Comparison of ENCODE assay signal across 8 cellular contexts in the genomic region with DNA sequence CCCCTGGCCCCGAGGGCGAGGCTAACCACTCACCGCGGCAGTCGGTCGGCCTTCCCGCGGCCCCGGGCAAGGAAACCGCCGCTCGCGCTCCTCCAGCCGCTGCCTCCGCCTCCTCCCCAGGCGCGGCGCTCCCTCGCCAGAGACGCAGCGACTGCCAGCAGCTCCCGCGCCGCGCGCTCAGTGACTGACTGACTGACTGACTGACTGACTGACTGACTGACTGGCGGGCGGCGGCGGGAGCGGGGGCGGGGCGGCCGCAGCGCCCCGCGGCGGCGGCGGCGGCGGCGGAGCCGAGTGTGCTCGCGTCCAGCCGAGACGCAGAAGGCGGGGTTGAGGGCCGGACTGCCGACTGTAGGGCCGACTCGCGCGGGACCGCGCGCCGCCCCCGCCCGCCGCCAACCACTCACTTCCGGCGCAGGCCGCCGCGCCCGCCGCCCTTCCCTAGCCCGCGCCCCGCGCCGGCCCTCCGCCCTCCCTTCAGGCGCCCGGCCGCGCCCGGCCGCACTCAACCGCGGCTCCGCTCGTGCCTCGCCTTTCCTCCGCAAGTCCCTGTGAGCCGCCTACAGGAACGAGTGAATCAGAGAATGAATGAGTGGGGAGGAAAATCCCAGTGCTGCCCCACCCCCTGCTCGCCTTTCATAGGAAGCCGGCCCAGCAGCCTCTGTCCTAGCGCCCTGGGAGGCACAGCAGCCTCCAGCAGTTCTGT. TPM values are rescaled to one million over a fixed set of nuclear protein-coding genes. Genes with fewer than 3 reads are reported as not detected.
A peak's percentile ranks its signal among the peaks of the same experiment; 100 is the strongest.
DNase-seq lines count a peak whose midpoint lies in the region; ATAC-seq and TF ChIP-seq lines count a peak whose summit lies in the region.

A gene with protein sequence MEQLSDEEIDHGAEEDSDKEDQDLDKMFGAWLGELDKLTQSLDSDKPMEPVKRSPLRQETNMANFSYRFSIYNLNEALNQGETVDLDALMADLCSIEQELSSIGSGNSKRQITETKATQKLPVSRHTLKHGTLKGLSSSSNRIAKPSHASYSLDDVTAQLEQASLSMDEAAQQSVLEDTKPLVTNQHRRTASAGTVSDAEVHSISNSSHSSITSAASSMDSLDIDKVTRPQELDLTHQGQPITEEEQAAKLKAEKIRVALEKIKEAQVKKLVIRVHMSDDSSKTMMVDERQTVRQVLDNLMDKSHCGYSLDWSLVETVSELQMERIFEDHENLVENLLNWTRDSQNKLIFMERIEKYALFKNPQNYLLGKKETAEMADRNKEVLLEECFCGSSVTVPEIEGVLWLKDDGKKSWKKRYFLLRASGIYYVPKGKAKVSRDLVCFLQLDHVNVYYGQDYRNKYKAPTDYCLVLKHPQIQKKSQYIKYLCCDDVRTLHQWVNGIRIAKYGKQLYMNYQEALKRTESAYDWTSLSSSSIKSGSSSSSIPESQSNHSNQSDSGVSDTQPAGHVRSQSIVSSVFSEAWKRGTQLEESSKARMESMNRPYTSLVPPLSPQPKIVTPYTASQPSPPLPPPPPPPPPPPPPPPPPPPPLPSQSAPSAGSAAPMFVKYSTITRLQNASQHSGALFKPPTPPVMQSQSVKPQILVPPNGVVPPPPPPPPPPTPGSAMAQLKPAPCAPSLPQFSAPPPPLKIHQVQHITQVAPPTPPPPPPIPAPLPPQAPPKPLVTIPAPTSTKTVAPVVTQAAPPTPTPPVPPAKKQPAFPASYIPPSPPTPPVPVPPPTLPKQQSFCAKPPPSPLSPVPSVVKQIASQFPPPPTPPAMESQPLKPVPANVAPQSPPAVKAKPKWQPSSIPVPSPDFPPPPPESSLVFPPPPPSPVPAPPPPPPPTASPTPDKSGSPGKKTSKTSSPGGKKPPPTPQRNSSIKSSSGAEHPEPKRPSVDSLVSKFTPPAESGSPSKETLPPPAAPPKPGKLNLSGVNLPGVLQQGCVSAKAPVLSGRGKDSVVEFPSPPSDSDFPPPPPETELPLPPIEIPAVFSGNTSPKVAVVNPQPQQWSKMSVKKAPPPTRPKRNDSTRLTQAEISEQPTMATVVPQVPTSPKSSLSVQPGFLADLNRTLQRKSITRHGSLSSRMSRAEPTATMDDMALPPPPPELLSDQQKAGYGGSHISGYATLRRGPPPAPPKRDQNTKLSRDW (minus strand): TSS at position 224 of the 706 bp plus-strand sequence. CDS start 39,948 bp downstream, outside the sequence.

- H3K27me3 ChIP-seq in HUES6 (ENCODE audit: control insufficient read depth, insufficient read depth, low read length) (peaks cover 3% of the 10 kb centered on the region; the same call in 1 of the 2 replicates), PC-3 (ENCODE audit: low read length) (no peaks in the 10 kb centered on the region), esophagus muscularis mucosa (no peaks in the 10 kb centered on the region), muscle layer of colon (ENCODE audit: control insufficient read depth in 1 of 2, insufficient read depth in 2 of 2, low read length in 2 of 2) (no peaks in the 10 kb centered on the region)

- H3K4me1 ChIP-seq in HUES6 (ENCODE audit: control insufficient read depth, insufficient read depth, low read length) (peaks cover 18% of the 10 kb centered on the region), PC-3 (ENCODE audit: insufficient read depth, low read length) (peaks cover 18% of the 10 kb centered on the region), esophagus muscularis mucosa (peaks cover 13 to 27% (median 23%) of the 10 kb centered on the region in 4 donors), muscle layer of colon (ENCODE audit: insufficient read depth, low read length) (peaks cover 5% of the 10 kb centered on the region)

- intact Hi-C loops in PC-3 (cut with micrococcal nuclease) = loop anchor here (1.0 to 5.0 kb wide), 4 partner anchors 42 to 227 kb away; no protein-coding TSS in a partner anchor
- intact Hi-C loops in esophagus muscularis mucosa (cut with DNase I) = loop anchor here (10.0 kb wide), 1 partner anchor 250 kb away; no protein-coding TSS in a partner anchor

- H3K27ac ChIP-seq in HUES6 (ENCODE audit: low read depth, low read length) (peak within 1 kb of the TSS; percentile 71; the same call in 1 of the 2 replicates), PC-3 (ENCODE audit: low read length) (peak within 1 kb of the TSS; percentile 29), esophagus muscularis mucosa (replicated peaks in 1 of 4) (peak within 1 kb of the TSS; percentile 88 to 97 (median 93)), muscle layer of colon (ENCODE audit: low read depth, low read length) (peak within 1 kb of the TSS; percentile 88)

- TF ChIP-seq EP300 in esophagus muscularis mucosa (IDR thresholded peaks at IDR 0.05) = no peak

- WGBS in esophagus muscularis mucosa = 2% methylated on average over 25 of the region's 92 CpGs

- TF ChIP-seq POLR2A in esophagus muscularis mucosa (IDR thresholded peaks at IDR 0.05; ENCODE audit: low read depth) = peak; percentile 38

- no peaks in the 10 kb centered on the region for H3F3A ChIP-seq in PC-3 (ENCODE audit: low read length, unreplicated experiment)

- no peaks in the 10 kb centered on the region for H4K20me1 ChIP-seq in PC-3 (ENCODE audit: low read length)

- peak within 1 kb of the TSS; percentile 88 for H3K4me2 ChIP-seq in PC-3 (ENCODE audit: low read length)

- no peaks in the 10 kb centered on the region for H3K9me2 ChIP-seq in PC-3 (replicated peaks; ENCODE audit: low read length)

- H3K79me2 ChIP-seq in PC-3 (ENCODE audit: low read length) = peaks cover 45% of the 10 kb centered on the region

- TF ChIP-seq CTCF in AG09319 (IDR thresholded peaks at IDR 0.05; ENCODE audit: low read depth, low read length) (no peak), PC-3 (conservative IDR thresholded peaks at IDR 0.05; ENCODE audit: low read depth, low read length) (no peak), esophagus muscularis mucosa (IDR thresholded peaks at IDR 0.05) (no peak)

- peak within 1 kb of the TSS; percentile 87 for H3K9ac ChIP-seq in HUES6 (ENCODE audit: low read length)
- peak within 1 kb of the TSS; percentile 51 for H3K9ac ChIP-seq in PC-3 (ENCODE audit: low read length)
- peak within 1 kb of the TSS; percentile 59 for H3K9ac ChIP-seq in muscle layer of colon (ENCODE audit: low read length)

- DNase-seq in AG09319 (ENCODE audit: extremely low read depth, low read depth) = peak; percentile 64
- peak; percentile 89 for DNase-seq in PC-3
- DNase-seq in activated T-helper 1 cell treated with Interleukin-2 at 50 U/mL for 16 hours (ENCODE audit: low read depth) = peak; percentile 32
- no peak for DNase-seq in esophagus muscularis mucosa (ENCODE audit: extremely low spot score)
- peak; percentile 41 for DNase-seq in stimulated activated CD8-positive, alpha-beta memory T cell treated with anti-CD3 and anti-CD28 coated beads, Interleukin-4, amount 100 ng/mL, for 24 hours (ENCODE audit: low read depth)

- POLR2A ChIA-PET in PC-3 (lab: Charles Lee; ENCODE audit: unreplicated experiment) = no interaction called here

- H3K9me3 ChIP-seq in HUES6 (ENCODE audit: control insufficient read depth, insufficient read depth, low read depth, low read length) = peaks cover 3% of the 10 kb centered on the region; the same call in 1 of the 2 replicates
- no peaks in the 10 kb centered on the region; the same call in 1 of the 2 replicates for H3K9me3 ChIP-seq in PC-3 (ENCODE audit: low read length)
- no peaks in the 10 kb centered on the region for H3K9me3 ChIP-seq in esophagus muscularis mucosa
- H3K9me3 ChIP-seq in muscle layer of colon (ENCODE audit: low read length) = no peaks in the 10 kb centered on the region

- H3K4me3 ChIP-seq in HUES6 (ENCODE audit: low read depth, low read length) = peak within 1 kb of the TSS; percentile 95
- peak within 1 kb of the TSS; percentile 93 for H3K4me3 ChIP-seq in PC-3 (ENCODE audit: low read length)
- H3K4me3 ChIP-seq in esophagus muscularis mucosa = peak within 1 kb of the TSS; percentile 89 to 95 (median 94)
- H3K4me3 ChIP-seq in muscle layer of colon (ENCODE audit: low read depth in 1 of 2, low read length in 2 of 2) = peak within 1 kb of the TSS; percentile 67 to 69

- BruUV-seq in PC-3 (replicated peaks; lab: Mats Ljungman, UMichigan) = no TSS peak

- CTCF ChIA-PET in PC-3 (lab: Charles Lee) = interaction anchor here (0.6 kb wide), 1 partner anchor 49 kb away, joined by 4 read pairs; no protein-coding TSS in a partner anchor

- H3K36me3 ChIP-seq in HUES6 (ENCODE audit: control insufficient read depth, insufficient read depth, low read length) (no peaks in the 10 kb centered on the region), PC-3 (ENCODE audit: low read depth, low read length) (no peaks in the 10 kb centered on the region), esophagus muscularis mucosa (no peaks in the 10 kb centered on the region), muscle layer of colon (ENCODE audit: insufficient read depth, low read length) (no peaks in the 10 kb centered on the region)

- peak within 1 kb of the TSS; percentile 80 for H2AFZ ChIP-seq in PC-3 (ENCODE audit: low read length)

- ATAC-seq in GM19351 (IDR thresholded peaks at IDR 0.05; ENCODE audit: unreplicated experiment) = peak; percentile 76
- peak; percentile 82 for ATAC-seq in PC-3

RNA-seq across cellular contexts. Expression of the gene that starts here (rescaled TPM):
- total RNA-seq in PC-3 (2014; rRNA removed) (7.0 and 40.3 TPM in 2 replicates), esophagus muscularis mucosa (10 to 100 TPM; 15.4 to 20.4 (median 18.2) TPM)

Comparison
In these comparisons a context has a peak if more than half of its experiments do, and no peak if none do; other contexts are left out.
1. H3K27ac ChIP-seq: peak in every context shown above with its lines; median percentile 93 in esophagus muscularis mucosa; 88 in muscle layer of colon; 71 in HUES6; 29 in PC-3.